In genomic region chr9:72362118-72362531, GRCh38 we compare ENCODE assay signal across 8 cellular contexts. TPM values are rescaled to one million over a fixed set of nuclear protein-coding genes. Genes with fewer than 3 reads are reported as not detected.
DNase-seq lines count a peak whose midpoint lies in the region; ATAC-seq and TF ChIP-seq lines count a peak whose summit lies in the region.

No MANE protein-coding gene starts in this region.

- no peaks in the 10 kb centered on the region for H3K27me3 ChIP-seq in BLaER1

- peak overlapping the region in 8 of 10 donors; percentile 70 to 99 (median 90) for H3K27ac Mint-ChIP-seq in naive thymus-derived CD8-positive, alpha-beta T cell

- peak; percentile 46 for DNase-seq in M059J (ENCODE audit: low read depth)
- peak; percentile 7 to 24 for DNase-seq in dermis microvascular lymphatic vessel endothelial cell (ENCODE audit: low read depth in 2 of 2)
- no peak for DNase-seq in naive thymus-derived CD8-positive, alpha-beta T cell
- DNase-seq in GM13977 (ENCODE audit: low spot score), result no peak
- DNase-seq in ureter (ENCODE audit: low spot score), result no peak

- no peak for ATAC-seq in naive thymus-derived CD8-positive, alpha-beta T cell
- ATAC-seq in GM19397 (IDR thresholded peaks at IDR 0.05; ENCODE audit: unreplicated experiment) (no peak), HG03280 (IDR thresholded peaks at IDR 0.05; ENCODE audit: unreplicated experiment) (no peak)

- no peaks in the 10 kb centered on the region for H3K9me3 ChIP-seq in BLaER1

- in situ Hi-C loops in GM13977 (cut with MboI; ENCODE audit: low pct_unique_long_range_greater_than_20kb, low sequenced_read_pairs, unreplicated experiment), result loop anchor here (10.0 kb wide), 1 partner anchor 83 kb away; no protein-coding TSS in a partner anchor

- peaks cover 69% of the 10 kb centered on the region for H4K20me1 ChIP-seq in BLaER1

- H3K27me3 Mint-ChIP-seq in naive thymus-derived CD8-positive, alpha-beta T cell, result no peaks in the 10 kb centered on the region

- H3K36me3 ChIP-seq in BLaER1, result peaks cover 56% of the 10 kb centered on the region

- peaks cover 0 to 53% (median 10%) of the 10 kb centered on the region in 3 donors for H3K36me3 Mint-ChIP-seq in naive thymus-derived CD8-positive, alpha-beta T cell

- H3K9ac ChIP-seq in BLaER1, result peak overlapping the region; percentile 99

- H3K4me1 Mint-ChIP-seq in naive thymus-derived CD8-positive, alpha-beta T cell, result peaks cover 34 to 70% (median 65%) of the 10 kb centered on the region in 4 donors

- POLR2A ChIA-PET in naive thymus-derived CD8-positive, alpha-beta T cell (lab: Charles Lee), result interaction anchor here (0.6 to 1.1 kb wide), 6 partner anchors 10 to 202 kb away, joined by 3 to 4 read pairs (median 3); no protein-coding TSS in a partner anchor

- H3K4me1 ChIP-seq in BLaER1, result peaks cover 47% of the 10 kb centered on the region

- no peak overlapping the region for H3K27ac ChIP-seq in BLaER1

- peak overlapping the region; percentile 94 for H3K4me2 ChIP-seq in BLaER1

- TF ChIP-seq CTCF in GM13977 (IDR thresholded peaks at IDR 0.05; ENCODE audit: extremely low read depth, insufficient read depth, missing control alignments), result no peak

- H3K9me3 Mint-ChIP-seq in naive thymus-derived CD8-positive, alpha-beta T cell, result no peaks in the 10 kb centered on the region

- H3K4me3 Mint-ChIP-seq in naive thymus-derived CD8-positive, alpha-beta T cell, result peak overlapping the region; percentile 85 to 98 (median 94)

- H3K4me3 ChIP-seq in BLaER1, result peak overlapping the region; percentile 89

RNA-seq across cellular contexts. Expression of gene ZFAND5, which starts 2.9 kb away (rescaled TPM):
- 174 and 216 TPM in 2 replicates for total RNA-seq in M059J (2014; rRNA removed; shearing (Covaris generic))
- total RNA-seq in dermis microvascular lymphatic vessel endothelial cell (53.5 and 88.5 TPM in 2 replicates), ureter (282 TPM)
- total RNA-seq in naive thymus-derived CD8-positive, alpha-beta T cell, result 100 to 1,000 TPM; 152 to 153 TPM
- 10 to 100 TPM; 47.2 to 70.8 (median 51.8) TPM for polyA plus RNA-seq in naive thymus-derived CD8-positive, alpha-beta T cell

Comparison
In these comparisons a context has a peak if more than half of its experiments do, and no peak if none do; other contexts are left out.
1. DNase-seq: peak in M059J (single experiment) and dermis microvascular lymphatic vessel endothelial cell (2 of 2); none in naive thymus-derived CD8-positive, alpha-beta T cell (0 of 10), GM13977 (single experiment) and ureter (single experiment).